ENCODE assay signal across 18 cellular contexts in the genomic region with DNA sequence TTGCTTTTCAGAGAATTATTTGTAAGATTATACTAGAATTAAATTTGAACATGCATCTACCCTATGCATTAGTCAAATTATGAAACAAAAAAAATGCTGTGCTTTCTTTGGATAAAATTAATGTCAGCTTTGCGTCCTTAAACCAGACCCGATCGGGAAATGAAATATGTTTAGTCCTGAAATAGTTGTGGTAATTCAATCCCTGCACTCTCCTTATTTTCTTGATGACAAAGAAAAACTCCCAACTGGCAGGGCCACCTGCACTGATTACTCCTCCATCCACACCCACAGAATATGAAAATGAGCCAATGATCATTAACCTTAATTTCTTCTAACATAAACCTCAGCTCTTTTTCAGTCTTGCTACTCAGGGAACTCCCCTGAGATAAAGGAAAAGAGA.
DNase-seq lines count a peak whose midpoint lies in the region; FAIRE-seq and TF ChIP-seq lines count a peak whose summit lies in the region.
"Had no signal": no experiment of that assay in that cellular context is flagged by ENCODE, and none has a peak within 500 bp of the region (broad histone marks: within the 10 kb centered on the region; RNA-seq: fewer than 3 reads in every experiment).

No MANE protein-coding gene starts in this region.

- H3K4me1 Mint-ChIP-seq in astrocyte (ENCODE audit: low read depth, unreplicated experiment) (peaks cover 77% of the 10 kb centered on the region), type B pancreatic cell (ENCODE audit: unreplicated experiment) (peaks cover 66% of the 10 kb centered on the region), CD14-positive monocyte (no peaks in the 10 kb centered on the region)
- H3K4me1 Mint-ChIP-seq: activated B cell treated with CpG ODN at 0.5 μM for 24 hours; CD8-positive, alpha-beta memory T cell; T-helper 17 cell had no signal

- no peaks in the 10 kb centered on the region for H3K27me3 Mint-ChIP-seq in astrocyte (ENCODE audit: low read depth, unreplicated experiment)
- no peaks in the 10 kb centered on the region for H3K27me3 Mint-ChIP-seq in type B pancreatic cell
- H3K27me3 Mint-ChIP-seq in CD14-positive monocyte (ENCODE audit: low read depth in 3 of 3) = no peaks in the 10 kb centered on the region
- H3K27me3 Mint-ChIP-seq: activated B cell treated with CpG ODN at 0.5 μM for 24 hours; CD8-positive, alpha-beta memory T cell; T-helper 17 cell had no signal

- no peak overlapping the region for H2AFZ ChIP-seq in astrocyte (ENCODE audit: low read depth, low read length)

- no peaks in the 10 kb centered on the region for H3K27me3 ChIP-seq in astrocyte (ENCODE audit: insufficient read depth, low read length)
- H3K27me3 ChIP-seq: colonic mucosa had no signal

- intact Hi-C loops in CD14-positive monocyte (cut with micrococcal nuclease) = no loop called here

- no peaks in the 10 kb centered on the region for H3K36me3 ChIP-seq in astrocyte (ENCODE audit: insufficient read depth, low read length)
- H3K36me3 ChIP-seq: colonic mucosa had no signal

- H3K9ac ChIP-seq in astrocyte (ENCODE audit: low read length) = no peak overlapping the region

- no peak overlapping the region for H3K4me3 ChIP-seq in astrocyte (ENCODE audit: insufficient read depth, low read depth, low read length)
- H3K4me3 ChIP-seq: colonic mucosa had no signal

- H3K36me3 Mint-ChIP-seq in astrocyte (ENCODE audit: low read depth, unreplicated experiment) (peaks cover 2% of the 10 kb centered on the region), type B pancreatic cell (no peaks in the 10 kb centered on the region), CD14-positive monocyte (no peaks in the 10 kb centered on the region)
- H3K36me3 Mint-ChIP-seq: CD8-positive, alpha-beta memory T cell had no signal

- no peak for FAIRE-seq in astrocyte (lab: Jason Lieb, UNC)

- no peak for TF ChIP-seq CTCF in astrocyte (IDR thresholded peaks at IDR 0.05; ENCODE audit: insufficient read depth, low read depth, low read length)
- no peak for TF ChIP-seq CTCF in type B pancreatic cell (conservative IDR thresholded peaks at IDR 0.05)
- TF ChIP-seq CTCF in CD14-positive monocyte (IDR thresholded peaks at IDR 0.05) = no peak

- H3K27ac Mint-ChIP-seq in astrocyte (ENCODE audit: unreplicated experiment) = peak overlapping the region; percentile 96
- H3K27ac Mint-ChIP-seq in type B pancreatic cell = no peak overlapping the region
- no peak overlapping the region for H3K27ac Mint-ChIP-seq in CD14-positive monocyte
- H3K27ac Mint-ChIP-seq: activated B cell treated with CpG ODN at 0.5 μM for 24 hours; CD8-positive, alpha-beta memory T cell; T-helper 17 cell had no signal

- no peaks in the 10 kb centered on the region for H3K9me3 ChIP-seq in astrocyte (ENCODE audit: insufficient read depth, low read depth, low read length)
- H3K9me3 ChIP-seq: colonic mucosa had no signal

- no peaks in the 10 kb centered on the region for H4K20me1 ChIP-seq in astrocyte (ENCODE audit: insufficient read depth, low read length)

- H3K79me2 ChIP-seq in astrocyte (ENCODE audit: insufficient read depth, low read length) = peaks cover 14% of the 10 kb centered on the region

- DNase-seq in NCI-H2107 treated with DMSO at 0.1 percent for 48 hours (lab: John Stamatoyannopoulos, UW; ENCODE audit: unreplicated experiment) (peak; percentile 26), NCI-H2107 (lab: John Stamatoyannopoulos, UW) (no peak), astrocyte (ENCODE audit: low read depth) (no peak), myocyte (ENCODE audit: low read depth) (peak; percentile 23), type B pancreatic cell (ENCODE audit: extremely low spot score, unreplicated experiment) (no peak), CD14-positive monocyte (ENCODE audit: low spot score) (no peak), AG20443 (ENCODE audit: low spot score) (no peak), KBM-7 (no peak)
- DNase-seq: activated B cell treated with CpG ODN at 0.5 μM for 24 hours; amniotic stem cell; CD8-positive, alpha-beta memory T cell; colonic mucosa; left colon; NCI-H187 treated with DMSO at 0.1 percent for 48 hours; stimulated activated CD4-positive, alpha-beta T cell treated with anti-CD3 and anti-CD28 coated beads, Interleukin-2, amount 100 ng/mL, for 24 hours; T-helper 17 cell had no signal

- H3K27ac ChIP-seq in astrocyte (ENCODE audit: low read depth, low read length) = peak overlapping the region; percentile 9
- H3K27ac ChIP-seq: 22Rv1, colonic mucosa, epithelial cell of prostate had no signal

- in situ Hi-C loops in KBM-7 (cut with MboI; ENCODE audit: low pct_unique_long_range_greater_than_20kb, low sequenced_read_pairs) = no loop called here

- H3K9me3 Mint-ChIP-seq in astrocyte (ENCODE audit: unreplicated experiment) = no peaks in the 10 kb centered on the region
- H3K9me3 Mint-ChIP-seq in type B pancreatic cell = no peaks in the 10 kb centered on the region
- H3K9me3 Mint-ChIP-seq in CD14-positive monocyte = no peaks in the 10 kb centered on the region
- H3K9me3 Mint-ChIP-seq: activated B cell treated with CpG ODN at 0.5 μM for 24 hours had no signal

- peak overlapping the region; percentile 79 for H3K4me2 ChIP-seq in astrocyte (ENCODE audit: low read length)

- H3K4me3 Mint-ChIP-seq in astrocyte (ENCODE audit: unreplicated experiment) (no peak overlapping the region), type B pancreatic cell (peak overlapping the region; percentile 15), CD14-positive monocyte (no peak overlapping the region)
- H3K4me3 Mint-ChIP-seq: activated B cell treated with CpG ODN at 0.5 μM for 24 hours; CD8-positive, alpha-beta memory T cell; T-helper 17 cell had no signal

- H3K4me1 ChIP-seq in astrocyte (ENCODE audit: insufficient read depth, low read length) = peaks cover 40% of the 10 kb centered on the region
- H3K4me1 ChIP-seq: colonic mucosa had no signal

Comparison
In these comparisons a context has a peak if more than half of its experiments do, and no peak if none do; other contexts are left out.
1. DNase-seq: peak in NCI-H2107 treated with DMSO at 0.1 percent for 48 hours (single experiment) and myocyte (single experiment); none in NCI-H2107 (single experiment), astrocyte (single experiment), type B pancreatic cell (single experiment), CD14-positive monocyte (single experiment), AG20443 (single experiment) and KBM-7 (single experiment).